Comparison of ENCODE assay signal across 1 cellular context in genomic region chr17:78924481-78925151, GRCh38.
TF ChIP-seq lines count a peak whose summit lies in the region.

No MANE protein-coding gene starts in this region.

TF ChIP-seq in H1, 55 proteins besides CTCF, POLR2A, EP300 and RAD21:
- 0 out of 2 replicates have a peak, but pooled peaks have one; percentile 46 for TF ChIP-seq POLR2AphosphoS5 (IDR thresholded peaks at IDR 0.05; ENCODE audit: low read depth, low read length)
- 0 out of 2 replicates have a peak, but pooled peaks have one; percentile 26 for TF ChIP-seq PHF8 (conservative IDR thresholded peaks at IDR 0.05; ENCODE audit: low read depth, low read length)
- TF ChIP-seq KDM4A (IDR thresholded peaks at IDR 0.05; ENCODE audit: low read depth, low read length, severe bottlenecking) = no peak
- TF ChIP-seq E2F6 (IDR thresholded peaks at IDR 0.05) = 0 out of 2 replicates have a peak, but pooled peaks have one; percentile 37
- peak; percentile 59; the same call in 1 of the 2 replicates for TF ChIP-seq TAF1 (IDR thresholded peaks at IDR 0.05; ENCODE audit: low read depth, low read length)
- peak; percentile 78; the same call in 1 of the 2 replicates for TF ChIP-seq TEAD4 (IDR thresholded peaks at IDR 0.05; ENCODE audit: low read depth, low read length)
- TF ChIP-seq SIX5 (IDR thresholded peaks at IDR 0.05; ENCODE audit: low read depth, low read length) = no peak
- TF ChIP-seq JUN (IDR thresholded peaks at IDR 0.05; ENCODE audit: low read depth, low read length) = no peak
